Comparison of ENCODE assay signal across 1 cellular context in the genomic region with DNA sequence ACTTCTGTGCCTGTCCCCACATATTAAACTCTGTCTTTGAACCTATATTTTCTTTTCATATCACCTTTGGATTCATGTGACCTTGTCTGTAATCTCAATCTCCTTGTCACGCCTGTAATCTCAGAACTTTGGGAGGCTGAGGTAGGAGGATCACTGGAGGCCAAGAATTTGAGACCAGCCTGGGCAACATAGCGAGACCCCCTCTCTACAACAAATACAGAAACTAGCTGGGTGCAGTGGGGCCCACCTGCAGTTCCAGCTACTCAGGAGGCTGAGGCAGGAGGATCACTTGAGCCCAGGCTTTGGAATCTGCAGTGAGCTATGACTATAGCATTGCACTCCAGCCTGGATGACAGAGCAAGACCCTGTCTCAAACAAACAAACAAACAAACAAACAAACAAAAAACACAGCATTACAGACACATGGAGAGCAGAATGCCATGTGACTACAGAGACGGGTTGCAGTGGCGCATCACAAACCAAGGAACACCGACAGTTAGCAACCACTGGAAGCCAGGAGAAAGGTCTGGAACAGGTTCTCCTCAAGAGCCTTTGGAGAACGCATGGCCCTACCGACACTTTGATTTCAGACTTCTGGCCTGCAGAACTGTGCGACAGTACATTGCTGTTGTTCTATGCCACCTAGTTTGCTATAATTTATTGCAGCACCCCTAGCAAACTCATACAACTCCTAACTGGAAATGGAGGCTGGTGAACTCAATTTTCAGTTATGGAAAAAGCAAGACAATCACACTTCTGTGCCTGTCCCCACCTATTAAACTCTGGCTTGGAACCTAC.
TF ChIP-seq lines count a peak whose summit lies in the region.

No MANE protein-coding gene starts in this region.

TF ChIP-seq in WTC11, 78 proteins besides CTCF, POLR2A, EP300 and RAD21 (continued from another document):
- TF ChIP-seq SP1 (CRISPR knock-in tag; conservative IDR thresholded peaks at IDR 0.05), result no peak
- TF ChIP-seq FOXJ3 (CRISPR knock-in tag; IDR thresholded peaks at IDR 0.05; ENCODE audit: borderline replicate concordance), result no peak
